1 cellular context compared by ENCODE assay signal in the genomic region with DNA sequence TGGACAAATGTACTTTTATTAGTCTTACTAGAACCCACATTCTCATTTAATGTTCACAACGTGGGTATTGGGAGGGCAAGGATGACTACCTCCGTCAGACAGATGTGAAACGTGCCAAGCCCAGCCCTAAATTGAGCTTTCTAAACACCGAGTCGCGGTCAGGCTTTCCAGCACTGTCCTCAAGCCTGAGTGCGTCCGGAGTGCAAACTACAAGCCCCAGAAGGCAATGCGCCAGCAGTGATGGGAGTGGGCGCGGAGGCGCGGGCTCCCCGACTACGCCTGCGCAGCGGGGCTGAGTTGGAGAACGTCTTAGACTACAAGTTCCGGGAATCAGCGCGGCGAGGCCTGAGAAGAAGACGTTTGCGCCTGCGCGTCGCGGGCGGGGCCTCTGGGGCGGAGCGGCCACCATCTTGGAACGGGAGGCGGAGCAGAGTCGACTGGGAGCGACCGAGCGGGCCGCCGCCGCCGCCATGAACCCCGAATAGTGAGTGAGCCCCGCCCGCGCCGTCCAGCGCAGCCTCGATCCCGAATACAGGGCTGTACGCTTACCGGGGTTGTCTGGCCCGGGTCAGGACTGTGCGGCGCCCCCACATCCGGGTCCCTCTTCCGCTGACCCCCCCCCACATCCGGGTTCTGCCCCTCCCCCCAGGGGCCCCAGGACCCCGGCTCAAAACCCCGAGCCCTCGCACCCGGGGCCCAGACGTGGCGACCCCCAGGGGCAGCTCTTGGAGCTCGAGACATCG.
A peak's percentile ranks its signal among the peaks of the same experiment; 100 is the strongest.
TF ChIP-seq lines count a peak whose summit lies in the region.

TSS of gene RAB1B (plus strand) at position 430 of the 743 bp plus-strand sequence. CDS start at position 471, 41 bp downstream.

TF ChIP-seq in K562, 482 proteins besides CTCF, POLR2A, EP300 and RAD21 (continued from another document and continues in another):
- TF ChIP-seq, protein P1, sequence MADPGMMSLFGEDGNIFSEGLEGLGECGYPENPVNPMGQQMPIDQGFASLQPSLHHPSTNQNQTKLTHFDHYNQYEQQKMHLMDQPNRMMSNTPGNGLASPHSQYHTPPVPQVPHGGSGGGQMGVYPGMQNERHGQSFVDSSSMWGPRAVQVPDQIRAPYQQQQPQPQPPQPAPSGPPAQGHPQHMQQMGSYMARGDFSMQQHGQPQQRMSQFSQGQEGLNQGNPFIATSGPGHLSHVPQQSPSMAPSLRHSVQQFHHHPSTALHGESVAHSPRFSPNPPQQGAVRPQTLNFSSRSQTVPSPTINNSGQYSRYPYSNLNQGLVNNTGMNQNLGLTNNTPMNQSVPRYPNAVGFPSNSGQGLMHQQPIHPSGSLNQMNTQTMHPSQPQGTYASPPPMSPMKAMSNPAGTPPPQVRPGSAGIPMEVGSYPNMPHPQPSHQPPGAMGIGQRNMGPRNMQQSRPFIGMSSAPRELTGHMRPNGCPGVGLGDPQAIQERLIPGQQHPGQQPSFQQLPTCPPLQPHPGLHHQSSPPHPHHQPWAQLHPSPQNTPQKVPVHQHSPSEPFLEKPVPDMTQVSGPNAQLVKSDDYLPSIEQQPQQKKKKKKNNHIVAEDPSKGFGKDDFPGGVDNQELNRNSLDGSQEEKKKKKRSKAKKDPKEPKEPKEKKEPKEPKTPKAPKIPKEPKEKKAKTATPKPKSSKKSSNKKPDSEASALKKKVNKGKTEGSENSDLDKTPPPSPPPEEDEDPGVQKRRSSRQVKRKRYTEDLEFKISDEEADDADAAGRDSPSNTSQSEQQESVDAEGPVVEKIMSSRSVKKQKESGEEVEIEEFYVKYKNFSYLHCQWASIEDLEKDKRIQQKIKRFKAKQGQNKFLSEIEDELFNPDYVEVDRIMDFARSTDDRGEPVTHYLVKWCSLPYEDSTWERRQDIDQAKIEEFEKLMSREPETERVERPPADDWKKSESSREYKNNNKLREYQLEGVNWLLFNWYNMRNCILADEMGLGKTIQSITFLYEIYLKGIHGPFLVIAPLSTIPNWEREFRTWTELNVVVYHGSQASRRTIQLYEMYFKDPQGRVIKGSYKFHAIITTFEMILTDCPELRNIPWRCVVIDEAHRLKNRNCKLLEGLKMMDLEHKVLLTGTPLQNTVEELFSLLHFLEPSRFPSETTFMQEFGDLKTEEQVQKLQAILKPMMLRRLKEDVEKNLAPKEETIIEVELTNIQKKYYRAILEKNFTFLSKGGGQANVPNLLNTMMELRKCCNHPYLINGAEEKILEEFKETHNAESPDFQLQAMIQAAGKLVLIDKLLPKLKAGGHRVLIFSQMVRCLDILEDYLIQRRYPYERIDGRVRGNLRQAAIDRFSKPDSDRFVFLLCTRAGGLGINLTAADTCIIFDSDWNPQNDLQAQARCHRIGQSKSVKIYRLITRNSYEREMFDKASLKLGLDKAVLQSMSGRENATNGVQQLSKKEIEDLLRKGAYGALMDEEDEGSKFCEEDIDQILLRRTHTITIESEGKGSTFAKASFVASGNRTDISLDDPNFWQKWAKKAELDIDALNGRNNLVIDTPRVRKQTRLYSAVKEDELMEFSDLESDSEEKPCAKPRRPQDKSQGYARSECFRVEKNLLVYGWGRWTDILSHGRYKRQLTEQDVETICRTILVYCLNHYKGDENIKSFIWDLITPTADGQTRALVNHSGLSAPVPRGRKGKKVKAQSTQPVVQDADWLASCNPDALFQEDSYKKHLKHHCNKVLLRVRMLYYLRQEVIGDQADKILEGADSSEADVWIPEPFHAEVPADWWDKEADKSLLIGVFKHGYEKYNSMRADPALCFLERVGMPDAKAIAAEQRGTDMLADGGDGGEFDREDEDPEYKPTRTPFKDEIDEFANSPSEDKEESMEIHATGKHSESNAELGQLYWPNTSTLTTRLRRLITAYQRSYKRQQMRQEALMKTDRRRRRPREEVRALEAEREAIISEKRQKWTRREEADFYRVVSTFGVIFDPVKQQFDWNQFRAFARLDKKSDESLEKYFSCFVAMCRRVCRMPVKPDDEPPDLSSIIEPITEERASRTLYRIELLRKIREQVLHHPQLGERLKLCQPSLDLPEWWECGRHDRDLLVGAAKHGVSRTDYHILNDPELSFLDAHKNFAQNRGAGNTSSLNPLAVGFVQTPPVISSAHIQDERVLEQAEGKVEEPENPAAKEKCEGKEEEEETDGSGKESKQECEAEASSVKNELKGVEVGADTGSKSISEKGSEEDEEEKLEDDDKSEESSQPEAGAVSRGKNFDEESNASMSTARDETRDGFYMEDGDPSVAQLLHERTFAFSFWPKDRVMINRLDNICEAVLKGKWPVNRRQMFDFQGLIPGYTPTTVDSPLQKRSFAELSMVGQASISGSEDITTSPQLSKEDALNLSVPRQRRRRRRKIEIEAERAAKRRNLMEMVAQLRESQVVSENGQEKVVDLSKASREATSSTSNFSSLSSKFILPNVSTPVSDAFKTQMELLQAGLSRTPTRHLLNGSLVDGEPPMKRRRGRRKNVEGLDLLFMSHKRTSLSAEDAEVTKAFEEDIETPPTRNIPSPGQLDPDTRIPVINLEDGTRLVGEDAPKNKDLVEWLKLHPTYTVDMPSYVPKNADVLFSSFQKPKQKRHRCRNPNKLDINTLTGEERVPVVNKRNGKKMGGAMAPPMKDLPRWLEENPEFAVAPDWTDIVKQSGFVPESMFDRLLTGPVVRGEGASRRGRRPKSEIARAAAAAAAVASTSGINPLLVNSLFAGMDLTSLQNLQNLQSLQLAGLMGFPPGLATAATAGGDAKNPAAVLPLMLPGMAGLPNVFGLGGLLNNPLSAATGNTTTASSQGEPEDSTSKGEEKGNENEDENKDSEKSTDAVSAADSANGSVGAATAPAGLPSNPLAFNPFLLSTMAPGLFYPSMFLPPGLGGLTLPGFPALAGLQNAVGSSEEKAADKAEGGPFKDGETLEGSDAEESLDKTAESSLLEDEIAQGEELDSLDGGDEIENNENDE (IDR thresholded peaks at IDR 0.05; ENCODE audit: low read depth, low read length), result no peak
- TF ChIP-seq RBM15 (IDR thresholded peaks at IDR 0.05; ENCODE audit: insufficient read depth, low read length), result no peak
- no peak for TF ChIP-seq ZNF778 (CRISPR knock-in tag; IDR thresholded peaks at IDR 0.05)
- TF ChIP-seq ZNF584 (CRISPR knock-in tag; IDR thresholded peaks at IDR 0.05; ENCODE audit: low read depth), result no peak
- TF ChIP-seq RFX7 (CRISPR knock-in tag; IDR thresholded peaks at IDR 0.05), result no peak
- TF ChIP-seq ZNF707 (CRISPR knock-in tag; conservative IDR thresholded peaks at IDR 0.05), result no peak
- TF ChIP-seq ZNF408 (CRISPR knock-in tag; IDR thresholded peaks at IDR 0.05; ENCODE audit: low read depth), result no peak
- TF ChIP-seq ZBTB12 (CRISPR knock-in tag; IDR thresholded peaks at IDR 0.05), result no peak; the same call in 1 of the 2 replicates
- TF ChIP-seq NR1H2 (CRISPR knock-in tag; IDR thresholded peaks at IDR 0.05), result 0 out of 2 replicates have a peak, but pooled peaks have one; percentile 43
- TF ChIP-seq, protein P2, sequence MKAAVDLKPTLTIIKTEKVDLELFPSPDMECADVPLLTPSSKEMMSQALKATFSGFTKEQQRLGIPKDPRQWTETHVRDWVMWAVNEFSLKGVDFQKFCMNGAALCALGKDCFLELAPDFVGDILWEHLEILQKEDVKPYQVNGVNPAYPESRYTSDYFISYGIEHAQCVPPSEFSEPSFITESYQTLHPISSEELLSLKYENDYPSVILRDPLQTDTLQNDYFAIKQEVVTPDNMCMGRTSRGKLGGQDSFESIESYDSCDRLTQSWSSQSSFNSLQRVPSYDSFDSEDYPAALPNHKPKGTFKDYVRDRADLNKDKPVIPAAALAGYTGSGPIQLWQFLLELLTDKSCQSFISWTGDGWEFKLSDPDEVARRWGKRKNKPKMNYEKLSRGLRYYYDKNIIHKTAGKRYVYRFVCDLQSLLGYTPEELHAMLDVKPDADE (conservative IDR thresholded peaks at IDR 0.05; ENCODE audit: control insufficient read depth, low read depth, low read length), result peak; percentile 79
- TF ChIP-seq ESRRB (CRISPR knock-in tag; IDR thresholded peaks at IDR 0.05; ENCODE audit: borderline replicate concordance), result 0 out of 2 replicates have a peak, but pooled peaks have one; percentile 1
- peak; percentile 49; the same call in 1 of the 2 replicates for TF ChIP-seq PHF8 (IDR thresholded peaks at IDR 0.05; ENCODE audit: borderline replicate concordance, low read length)
- TF ChIP-seq MAZ (CRISPR knock-in tag; conservative IDR thresholded peaks at IDR 0.05 in 1 of 2, IDR thresholded peaks at IDR 0.05 in 1 of 2), result peak; percentile 91 to 93
- no peak for TF ChIP-seq FOXM1 (IDR thresholded peaks at IDR 0.05; ENCODE audit: low read depth)
- no peak for TF ChIP-seq FOXM1 (CRISPR knock-in tag; IDR thresholded peaks at IDR 0.05; ENCODE audit: low read depth)
- TF ChIP-seq POLR2AphosphoS2 (IDR thresholded peaks at IDR 0.05; ENCODE audit: low read length), result no peak; the same call in 1 of the 2 replicates
- TF ChIP-seq ESRRA (IDR thresholded peaks at IDR 0.05; ENCODE audit: borderline replicate concordance, low read depth), result peak; percentile 10
- no peak for TF ChIP-seq BRCA1 (IDR thresholded peaks at IDR 0.05)
- no peak for TF ChIP-seq BRCA1 (CRISPR knock-in tag; IDR thresholded peaks at IDR 0.05)
- TF ChIP-seq ZNF583 (CRISPR knock-in tag; IDR thresholded peaks at IDR 0.05), result no peak
- TF ChIP-seq ZNF232 (CRISPR knock-in tag; IDR thresholded peaks at IDR 0.05), result no peak
- no peak for TF ChIP-seq ZNF668 (CRISPR knock-in tag; IDR thresholded peaks at IDR 0.05)
- no peak for TF ChIP-seq ZZZ3 (IDR thresholded peaks at IDR 0.05)
- TF ChIP-seq SMARCC2 (IDR thresholded peaks at IDR 0.05; ENCODE audit: low read depth), result no peak
- no peak; the same call in 1 of the 2 replicates for TF ChIP-seq TEAD4 (IDR thresholded peaks at IDR 0.05; ENCODE audit: low read length)
- no peak for TF ChIP-seq TEAD4 (CRISPR knock-in tag; IDR thresholded peaks at IDR 0.05; ENCODE audit: borderline replicate concordance)
- no peak for TF ChIP-seq CHD4 (IDR thresholded peaks at IDR 0.05; ENCODE audit: insufficient read depth, insufficient replicate concordance, low read depth, low read length, poor library complexity, severe bottlenecking)
- TF ChIP-seq NFXL1 (CRISPR knock-in tag; IDR thresholded peaks at IDR 0.05), result no peak
- TF ChIP-seq ZFX (CRISPR knock-in tag; IDR thresholded peaks at IDR 0.05), result peak; percentile 37
- peak; percentile 89 for TF ChIP-seq MEIS2 (IDR thresholded peaks at IDR 0.05; ENCODE audit: partially characterized antibody)
- no peak for TF ChIP-seq PRPF4 (IDR thresholded peaks at IDR 0.05; ENCODE audit: insufficient read depth, low read depth, low read length, poor library complexity, severe bottlenecking)
- TF ChIP-seq OTX1 (CRISPR knock-in tag; IDR thresholded peaks at IDR 0.05), result peak; percentile 14; the same call in 1 of the 2 replicates
- TF ChIP-seq E2F3 (CRISPR knock-in tag; IDR thresholded peaks at IDR 0.05), result peak; percentile 76; the same call in 1 of the 2 replicates
- TF ChIP-seq CREM (IDR thresholded peaks at IDR 0.05; ENCODE audit: low read depth), result peak; percentile 76
- TF ChIP-seq CEBPZ (IDR thresholded peaks at IDR 0.05; ENCODE audit: borderline replicate concordance, low read depth, low read length), result no peak
- no peak for TF ChIP-seq ZNF518B (CRISPR knock-in tag; IDR thresholded peaks at IDR 0.05)
- no peak for TF ChIP-seq GATAD2B (IDR thresholded peaks at IDR 0.05; ENCODE audit: borderline replicate concordance)
- no peak for TF ChIP-seq ZNF316 (IDR thresholded peaks at IDR 0.05)
- TF ChIP-seq GTF2A2 (tag; IDR thresholded peaks at IDR 0.05), result no peak
